In genomic region chr15:72169236-72169920, GRCh38 we compare ENCODE assay signal across 26 cellular contexts. TPM values are rescaled to one million over a fixed set of nuclear protein-coding genes. Genes with fewer than 3 reads are reported as not detected.
DNase-seq lines count a peak whose midpoint lies in the region; ATAC-seq and TF ChIP-seq lines count a peak whose summit lies in the region.
"Had no signal": no experiment of that assay in that cellular context is flagged by ENCODE, and none has a peak within 500 bp of the region (broad histone marks: within the 10 kb centered on the region; RNA-seq: fewer than 3 reads in every experiment).

No MANE protein-coding gene starts in this region.

- H3K27me3 ChIP-seq in lower lobe of right lung (ENCODE audit: low read depth): no peaks in the 10 kb centered on the region
- no peaks in the 10 kb centered on the region for H3K27me3 ChIP-seq in thyroid gland
- H3K27me3 ChIP-seq: BE2C, suprapubic skin had no signal

- no peak for TF ChIP-seq CTCF in activated CD8-positive, alpha-beta T cell treated with anti-CD3 and anti-CD28 coated beads for 36 hours (IDR thresholded peaks at IDR 0.05)
- no peak for TF ChIP-seq CTCF in WTC11 (IDR thresholded peaks at IDR 0.05)
- TF ChIP-seq CTCF in lower lobe of right lung (IDR thresholded peaks at IDR 0.05): no peak
- TF ChIP-seq CTCF in thyroid gland (IDR thresholded peaks at IDR 0.05): no peak

- ATAC-seq in activated CD8-positive, alpha-beta T cell treated with anti-CD3 and anti-CD28 coated beads, Interleukin-2, amount 10 ng/mL, durations not matched to agents 7 days and 5 days: no peak
- no peak for ATAC-seq in activated CD8-positive, alpha-beta T cell treated with anti-CD3 and anti-CD28 coated beads for 36 hours
- ATAC-seq in WTC11: peak; percentile 51; the same call in 1 of the 2 replicates
- ATAC-seq in lower lobe of right lung: peak; percentile 13 to 19
- ATAC-seq in GM21737 (IDR thresholded peaks at IDR 0.05; ENCODE audit: unreplicated experiment): no peak

- H3K27me3 Mint-ChIP-seq in activated CD8-positive, alpha-beta T cell treated with anti-CD3 and anti-CD28 coated beads, Interleukin-2, amount 10 ng/mL, durations not matched to agents 7 days and 5 days (ENCODE audit: low read depth): peaks cover 9% of the 10 kb centered on the region
- H3K27me3 Mint-ChIP-seq in activated CD8-positive, alpha-beta T cell treated with anti-CD3 and anti-CD28 coated beads for 36 hours: no peaks in the 10 kb centered on the region
- no peaks in the 10 kb centered on the region for H3K27me3 Mint-ChIP-seq in WTC11 (ENCODE audit: low read depth)
- H3K27me3 Mint-ChIP-seq: activated CD4-positive, alpha-beta memory T cell treated with anti-CD3 and anti-CD28 coated beads, Interleukin-2, amount 10 ng/mL, durations not matched to agents 7 days and 5 days had no signal

- TF ChIP-seq POLR2A in thyroid gland (IDR thresholded peaks at IDR 0.05): no peak

- no peaks in the 10 kb centered on the region for H3K36me3 ChIP-seq in lower lobe of right lung
- no peaks in the 10 kb centered on the region for H3K36me3 ChIP-seq in thyroid gland
- H3K36me3 ChIP-seq: BE2C, suprapubic skin had no signal

- no peaks in the 10 kb centered on the region for H3K36me3 Mint-ChIP-seq in activated CD8-positive, alpha-beta T cell treated with anti-CD3 and anti-CD28 coated beads, Interleukin-2, amount 10 ng/mL, durations not matched to agents 7 days and 5 days (ENCODE audit: low read depth)
- H3K36me3 Mint-ChIP-seq in activated CD8-positive, alpha-beta T cell treated with anti-CD3 and anti-CD28 coated beads for 36 hours (ENCODE audit: low read depth): no peaks in the 10 kb centered on the region
- H3K36me3 Mint-ChIP-seq in WTC11: no peaks in the 10 kb centered on the region

- H3K4me1 ChIP-seq in lower lobe of right lung (peaks cover 19% of the 10 kb centered on the region), thyroid gland (peaks cover 19 to 34% of the 10 kb centered on the region in 2 donors)
- H3K4me1 ChIP-seq: BE2C had no signal

- peak overlapping the region; percentile 84 for H3K27ac Mint-ChIP-seq in activated CD8-positive, alpha-beta T cell treated with anti-CD3 and anti-CD28 coated beads, Interleukin-2, amount 10 ng/mL, durations not matched to agents 7 days and 5 days
- no peak overlapping the region for H3K27ac Mint-ChIP-seq in activated CD8-positive, alpha-beta T cell treated with anti-CD3 and anti-CD28 coated beads for 36 hours
- no peak overlapping the region for H3K27ac Mint-ChIP-seq in WTC11
- H3K27ac Mint-ChIP-seq: activated CD4-positive, alpha-beta memory T cell treated with anti-CD3 and anti-CD28 coated beads, Interleukin-2, amount 10 ng/mL, durations not matched to agents 7 days and 5 days; activated naive CD4-positive, alpha-beta T cell treated with anti-CD3 and anti-CD28 coated beads for 36 hours had no signal

- intact Hi-C loops in activated CD8-positive, alpha-beta T cell treated with anti-CD3 and anti-CD28 coated beads for 36 hours (cut with micrococcal nuclease): no loop called here
- intact Hi-C loops in lower lobe of right lung (cut with DNase I): no loop called here
- intact Hi-C loops in thyroid gland (cut with DNase I): no loop called here

- H3K9me3 ChIP-seq in lower lobe of right lung: no peaks in the 10 kb centered on the region
- H3K9me3 ChIP-seq in thyroid gland: no peaks in the 10 kb centered on the region
- H3K9me3 ChIP-seq: A549, BE2C, suprapubic skin had no signal

- no peak for DNase-seq in activated CD8-positive, alpha-beta T cell treated with anti-CD3 and anti-CD28 coated beads, Interleukin-2, amount 10 ng/mL, durations not matched to agents 7 days and 5 days
- DNase-seq in activated CD8-positive, alpha-beta T cell treated with anti-CD3 and anti-CD28 coated beads for 36 hours: no peak
- no peak for DNase-seq in WTC11 (ENCODE audit: low spot score)
- no peak for DNase-seq in lower lobe of right lung
- DNase-seq in thyroid gland: peak; percentile 44 to 59
- no peak for DNase-seq in hippocampal formation (lab: John Stamatoyannopoulos, UW)
- no peak for DNase-seq in NCI-H524 treated with DMSO at 0.1 percent for 48 hours (lab: John Stamatoyannopoulos, UW)
- DNase-seq: activated CD4-positive, alpha-beta memory T cell treated with anti-CD3 and anti-CD28 coated beads, Interleukin-2, amount 10 ng/mL, durations not matched to agents 7 days and 5 days; activated naive CD4-positive, alpha-beta T cell treated with anti-CD3 and anti-CD28 coated beads for 36 hours; activated T-cell treated with anti-CD3 and anti-CD28 coated beads, Interleukin-2, amount 50 U/mL, for 1 hour; anterior cingulate cortex; BE2C; central memory CD4-positive, alpha-beta T cell; effector CD4-positive, alpha-beta T cell; foreskin melanocyte; NCI-H1417; NCI-H82; nucleus accumbens; stimulated activated CD4-positive, alpha-beta T cell treated with anti-CD3 and anti-CD28 coated beads, Interleukin-15, amount 100 ng/mL, for 24 hours; T-helper 2 cell had no signal

- no peak overlapping the region for H3K4me3 ChIP-seq in lower lobe of right lung
- H3K4me3 ChIP-seq in thyroid gland (replicated peaks in 1 of 3): no peak overlapping the region
- H3K4me3 ChIP-seq: A549, suprapubic skin had no signal

- no peak overlapping the region for H3K4me3 Mint-ChIP-seq in activated CD8-positive, alpha-beta T cell treated with anti-CD3 and anti-CD28 coated beads, Interleukin-2, amount 10 ng/mL, durations not matched to agents 7 days and 5 days
- no peak overlapping the region for H3K4me3 Mint-ChIP-seq in activated CD8-positive, alpha-beta T cell treated with anti-CD3 and anti-CD28 coated beads for 36 hours
- H3K4me3 Mint-ChIP-seq in WTC11: no peak overlapping the region
- H3K4me3 Mint-ChIP-seq: activated CD4-positive, alpha-beta memory T cell treated with anti-CD3 and anti-CD28 coated beads, Interleukin-2, amount 10 ng/mL, durations not matched to agents 7 days and 5 days; activated naive CD4-positive, alpha-beta T cell treated with anti-CD3 and anti-CD28 coated beads for 36 hours had no signal

- peak overlapping the region; percentile 11 for H3K27ac ChIP-seq in lower lobe of right lung
- peak overlapping the region; percentile 38 to 52 (median 40) for H3K27ac ChIP-seq in thyroid gland
- H3K27ac ChIP-seq: A549, suprapubic skin had no signal

- WGBS in thyroid gland, 2 donors: 51 to 71% methylated on average over 9 to 10 of the region's 10 CpGs

- CTCF ChIA-PET in activated CD8-positive, alpha-beta T cell treated with anti-CD3 and anti-CD28 coated beads, Interleukin-2, amount 10 ng/mL, durations not matched to agents 7 days and 5 days (lab: Charles Lee): interaction anchor here (1.5 to 2.7 kb wide), 3 partner anchors 13 to 388 kb away, joined by 4 to 16 read pairs (median 4); no protein-coding TSS in a partner anchor
- CTCF ChIA-PET in activated CD8-positive, alpha-beta T cell treated with anti-CD3 and anti-CD28 coated beads for 36 hours (lab: Charles Lee): interaction anchor here (1.0 kb wide), 1 partner anchor 13 kb away, joined by 4 read pairs; no protein-coding TSS in a partner anchor
- CTCF ChIA-PET in WTC11 (lab: Charles Lee): interaction anchor here (1.6 to 2.0 kb wide), 2 partner anchors 13 to 15 kb away, joined by 5 to 9 read pairs; no protein-coding TSS in a partner anchor

- no peaks in the 10 kb centered on the region for H3K9me3 Mint-ChIP-seq in activated CD8-positive, alpha-beta T cell treated with anti-CD3 and anti-CD28 coated beads, Interleukin-2, amount 10 ng/mL, durations not matched to agents 7 days and 5 days (ENCODE audit: insufficient read depth)
- H3K9me3 Mint-ChIP-seq in activated CD8-positive, alpha-beta T cell treated with anti-CD3 and anti-CD28 coated beads for 36 hours: no peaks in the 10 kb centered on the region
- H3K9me3 Mint-ChIP-seq in WTC11: no peaks in the 10 kb centered on the region
- H3K9me3 Mint-ChIP-seq: activated CD4-positive, alpha-beta memory T cell treated with anti-CD3 and anti-CD28 coated beads, Interleukin-2, amount 10 ng/mL, durations not matched to agents 7 days and 5 days; activated naive CD4-positive, alpha-beta T cell treated with anti-CD3 and anti-CD28 coated beads for 36 hours had no signal

- POLR2A ChIA-PET in activated CD8-positive, alpha-beta T cell treated with anti-CD3 and anti-CD28 coated beads, Interleukin-2, amount 10 ng/mL, durations not matched to agents 7 days and 5 days (lab: Charles Lee): interaction anchor here (0.5 to 1.6 kb wide), 3 partner anchors 8 to 19 kb away, joined by 3 to 5 read pairs (median 4); no protein-coding TSS in a partner anchor
- POLR2A ChIA-PET in activated CD8-positive, alpha-beta T cell treated with anti-CD3 and anti-CD28 coated beads for 36 hours (lab: Charles Lee): no interaction called here
- POLR2A ChIA-PET in WTC11 (lab: Charles Lee): no interaction called here

- peaks cover 27% of the 10 kb centered on the region for H3K4me1 Mint-ChIP-seq in activated CD8-positive, alpha-beta T cell treated with anti-CD3 and anti-CD28 coated beads, Interleukin-2, amount 10 ng/mL, durations not matched to agents 7 days and 5 days (ENCODE audit: low read depth)
- peaks cover 6% of the 10 kb centered on the region for H3K4me1 Mint-ChIP-seq in activated CD8-positive, alpha-beta T cell treated with anti-CD3 and anti-CD28 coated beads for 36 hours (ENCODE audit: low read depth)
- H3K4me1 Mint-ChIP-seq in WTC11: peaks cover 11% of the 10 kb centered on the region

TF ChIP-seq in WTC11, 78 proteins besides CTCF, POLR2A, EP300 and RAD21 (continues in another document):
- no peak for TF ChIP-seq ZNF423 (CRISPR knock-in tag; IDR thresholded peaks at IDR 0.05)
- TF ChIP-seq ETV6 (CRISPR knock-in tag; IDR thresholded peaks at IDR 0.05): no peak
- no peak for TF ChIP-seq IRF2 (CRISPR knock-in tag; IDR thresholded peaks at IDR 0.05; ENCODE audit: borderline replicate concordance, low read depth)

RNA-seq across cellular contexts. Expression of gene GRAMD2A, which starts 28.2 kb away (rescaled TPM):
- under 1 TPM in 1 of 2 experiments, not detected in 1; 0.10 TPM for total RNA-seq in activated CD8-positive, alpha-beta T cell treated with anti-CD3 and anti-CD28 coated beads, Interleukin-2, amount 10 ng/mL, durations not matched to agents 7 days and 5 days
- not detected for total RNA-seq in activated CD8-positive, alpha-beta T cell treated with anti-CD3 and anti-CD28 coated beads for 36 hours
- total RNA-seq in WTC11 (2021) (1.8 to 2.6 TPM (median 1.9 TPM) in 3 replicates), lower lobe of right lung (29.3 TPM), thyroid gland (10 to 100 TPM in 1 of 4 donors, 1 to 10 TPM in 3; 8.8 to 26.9 (median 9.0) TPM)
- total RNA-seq: activated CD4-positive, alpha-beta memory T cell treated with anti-CD3 and anti-CD28 coated beads, Interleukin-2, amount 10 ng/mL, durations not matched to agents 7 days and 5 days; activated naive CD4-positive, alpha-beta T cell treated with anti-CD3 and anti-CD28 coated beads for 36 hours; Daoy; mononuclear cell; SK-MEL-5 had no signal

RNA-seq across cellular contexts. Expression of gene SENP8, which starts 51.2 kb away (rescaled TPM):
- total RNA-seq in activated CD8-positive, alpha-beta T cell treated with anti-CD3 and anti-CD28 coated beads, Interleukin-2, amount 10 ng/mL, durations not matched to agents 7 days and 5 days: 1 to 10 TPM; 1.3 to 1.6 TPM
- 1 to 10 TPM; 2.8 TPM for total RNA-seq in activated CD8-positive, alpha-beta T cell treated with anti-CD3 and anti-CD28 coated beads for 36 hours
- total RNA-seq in WTC11 (2021) (6.0 to 6.8 TPM (median 6.3 TPM) in 3 replicates), lower lobe of right lung (3.6 TPM), thyroid gland (1 to 10 TPM; 5.1 to 6.7 (median 6.0) TPM)

RNA-seq across cellular contexts. Expression of gene MYO9A, which starts 51.4 kb away (rescaled TPM):
- total RNA-seq in activated CD8-positive, alpha-beta T cell treated with anti-CD3 and anti-CD28 coated beads, Interleukin-2, amount 10 ng/mL, durations not matched to agents 7 days and 5 days: 10 to 100 TPM; 19.0 to 21.3 TPM
- 10 to 100 TPM; 16.8 to 18.7 TPM for total RNA-seq in activated CD8-positive, alpha-beta T cell treated with anti-CD3 and anti-CD28 coated beads for 36 hours
- 23.5 to 25.1 TPM (median 24.6 TPM) in 3 replicates for total RNA-seq in WTC11 (2021)
- 73.8 TPM for total RNA-seq in lower lobe of right lung
- 100 to 1,000 TPM in 3 of 4 donors, 10 to 100 TPM in 1; 88.5 to 183 (median 115) TPM for total RNA-seq in thyroid gland

Comparison
In these comparisons a context has a peak if more than half of its experiments do, and no peak if none do; other contexts are left out.
1. ATAC-seq: peak in WTC11 (single experiment) and lower lobe of right lung (2 of 2); none in activated CD8-positive, alpha-beta T cell treated with anti-CD3 and anti-CD28 coated beads, Interleukin-2, amount 10 ng/mL, durations not matched to agents 7 days and 5 days (single experiment), activated CD8-positive, alpha-beta T cell treated with anti-CD3 and anti-CD28 coated beads for 36 hours (single experiment) and GM21737 (single experiment).
2. DNase-seq: peak in thyroid gland (2 of 2); none in activated CD8-positive, alpha-beta T cell treated with anti-CD3 and anti-CD28 coated beads, Interleukin-2, amount 10 ng/mL, durations not matched to agents 7 days and 5 days (single experiment), activated CD8-positive, alpha-beta T cell treated with anti-CD3 and anti-CD28 coated beads for 36 hours (single experiment), WTC11 (single experiment), lower lobe of right lung (single experiment), hippocampal formation (0 of 2) and NCI-H524 treated with DMSO at 0.1 percent for 48 hours (single experiment).